In genomic region chr2:236607471-236608307, GRCh38 we compare ENCODE assay signal across 10 cellular contexts. TPM values are rescaled to one million over a fixed set of nuclear protein-coding genes. Genes with fewer than 3 reads are reported as not detected.
DNase-seq lines count a peak whose midpoint lies in the region; ATAC-seq and TF ChIP-seq lines count a peak whose summit lies in the region.
"Had no signal": no experiment of that assay in that cellular context is flagged by ENCODE, and none has a peak within 500 bp of the region (broad histone marks: within the 10 kb centered on the region; RNA-seq: fewer than 3 reads in every experiment).

No MANE protein-coding gene starts in this region.

- peaks cover 5% of the 10 kb centered on the region for H3K36me3 Mint-ChIP-seq in MCF 10A (ENCODE audit: insufficient read depth, unreplicated experiment)
- no peaks in the 10 kb centered on the region for H3K36me3 Mint-ChIP-seq in type B pancreatic cell
- no peaks in the 10 kb centered on the region for H3K36me3 Mint-ChIP-seq in T-helper 2 cell treated with Interferon-gamma antibody and Interleukin-4, amounts not matched to agents 5 μg/mL and 100 μg/mL, for 36 hours (ENCODE audit: low read depth)
- H3K36me3 Mint-ChIP-seq in glutamatergic neuron (ENCODE audit: unreplicated experiment): peaks cover 6% of the 10 kb centered on the region

- H3K27me3 ChIP-seq in mammary epithelial cell (ENCODE audit: insufficient read depth, low read length) (no peaks in the 10 kb centered on the region), left ventricle myocardium inferior (ENCODE audit: low read depth) (no peaks in the 10 kb centered on the region)

- H3K4me2 ChIP-seq in mammary epithelial cell (ENCODE audit: insufficient read depth, low read depth, low read length): no peak overlapping the region

- H3K9me3 ChIP-seq in mammary epithelial cell (replicated peaks; ENCODE audit: insufficient read depth, low read length): no peaks in the 10 kb centered on the region
- no peaks in the 10 kb centered on the region for H3K9me3 ChIP-seq in left ventricle myocardium inferior (replicated peaks)

- no peak overlapping the region for H3K9ac ChIP-seq in mammary epithelial cell (ENCODE audit: insufficient read depth, low read length)

- H3K27ac Mint-ChIP-seq in MCF 10A (ENCODE audit: low read depth, unreplicated experiment): no peak overlapping the region
- H3K27ac Mint-ChIP-seq in type B pancreatic cell: peak overlapping the region; percentile 94
- H3K27ac Mint-ChIP-seq in T-helper 2 cell treated with Interferon-gamma antibody and Interleukin-4, amounts not matched to agents 5 μg/mL and 100 μg/mL, for 36 hours: no peak overlapping the region
- no peak overlapping the region for H3K27ac Mint-ChIP-seq in glutamatergic neuron (ENCODE audit: unreplicated experiment)

- H4K20me1 ChIP-seq in mammary epithelial cell (ENCODE audit: insufficient read depth, low read length): no peaks in the 10 kb centered on the region

- H3K4me1 ChIP-seq in mammary epithelial cell (ENCODE audit: insufficient read depth, low read length) (no peaks in the 10 kb centered on the region), left ventricle myocardium inferior (peaks cover 11% of the 10 kb centered on the region)

- WGBS in mammary epithelial cell (ENCODE audit: low coverage, missing lambda C conversion rate): 72% methylated on average over 6 of the region's 9 CpGs

- H3K4me1 Mint-ChIP-seq in MCF 10A (ENCODE audit: insufficient read depth, unreplicated experiment) (peaks cover 5% of the 10 kb centered on the region), type B pancreatic cell (ENCODE audit: unreplicated experiment) (peaks cover 50% of the 10 kb centered on the region), glutamatergic neuron (ENCODE audit: low read depth, unreplicated experiment) (peaks cover 18% of the 10 kb centered on the region)
- H3K4me1 Mint-ChIP-seq in T-helper 2 cell treated with Interferon-gamma antibody and Interleukin-4, amounts not matched to agents 5 μg/mL and 100 μg/mL, for 36 hours (ENCODE audit: low read depth): no peaks in the 10 kb centered on the region

- H2AFZ ChIP-seq in mammary epithelial cell (ENCODE audit: low read depth, low read length): no peak overlapping the region

- peaks cover 27% of the 10 kb centered on the region for H3K27me3 Mint-ChIP-seq in MCF 10A (ENCODE audit: insufficient read depth, unreplicated experiment)
- peaks cover 4% of the 10 kb centered on the region for H3K27me3 Mint-ChIP-seq in type B pancreatic cell
- peaks cover 4% of the 10 kb centered on the region for H3K27me3 Mint-ChIP-seq in T-helper 2 cell treated with Interferon-gamma antibody and Interleukin-4, amounts not matched to agents 5 μg/mL and 100 μg/mL, for 36 hours (ENCODE audit: low read depth)
- peaks cover 2% of the 10 kb centered on the region for H3K27me3 Mint-ChIP-seq in glutamatergic neuron (ENCODE audit: unreplicated experiment)

- no peaks in the 10 kb centered on the region for H3K79me2 ChIP-seq in mammary epithelial cell (ENCODE audit: insufficient read depth, low read length)

- no peaks in the 10 kb centered on the region for H3K36me3 ChIP-seq in mammary epithelial cell (ENCODE audit: insufficient read depth, low read length)
- H3K36me3 ChIP-seq in left ventricle myocardium inferior: no peaks in the 10 kb centered on the region

- dilution Hi-C loops in mammary epithelial cell (cut with HindIII; ENCODE audit: low sequenced_read_pairs): no loop called here

- ATAC-seq in HG03139 (IDR thresholded peaks at IDR 0.05; ENCODE audit: unreplicated experiment): no peak

- POLR2A ChIA-PET in MCF 10A (lab: Yijun Ruan, JAX): no interaction called here

- peak in 1 of 2 donors; percentile 15 for TF ChIP-seq CTCF in mammary epithelial cell (conservative IDR thresholded peaks at IDR 0.05 in 1 of 2, IDR thresholded peaks at IDR 0.05 in 1 of 2; ENCODE audit: extremely low read depth in 1 of 2, insufficient read depth in 1 of 2, low read depth in 1 of 2, low read length in 2 of 2)
- TF ChIP-seq CTCF in MCF 10A (IDR thresholded peaks at IDR 0.05; ENCODE audit: unreplicated experiment): no peak
- TF ChIP-seq CTCF in left ventricle myocardium inferior (IDR thresholded peaks at IDR 0.05; ENCODE audit: borderline replicate concordance): peak; percentile 16
- peak; percentile 55 for TF ChIP-seq CTCF in type B pancreatic cell (conservative IDR thresholded peaks at IDR 0.05)
- TF ChIP-seq CTCF in glutamatergic neuron (IDR thresholded peaks at IDR 0.05; ENCODE audit: partially characterized antibody, unreplicated experiment): no peak

- no peak overlapping the region for H3K4me3 ChIP-seq in mammary epithelial cell (replicated peaks in 1 of 3; ENCODE audit: insufficient read depth in 1 of 3, low read depth in 2 of 3, low read length in 3 of 3)
- no peak overlapping the region for H3K4me3 ChIP-seq in left ventricle myocardium inferior

- CTCF ChIA-PET in mammary epithelial cell (lab: Charles Lee; ENCODE audit: low non-redundant PET) (no interaction called here), MCF 10A (lab: Yijun Ruan, JAX) (no interaction called here)

- H3K4me3 Mint-ChIP-seq in MCF 10A (ENCODE audit: unreplicated experiment) (no peak overlapping the region), type B pancreatic cell (peak overlapping the region; percentile 57), glutamatergic neuron (ENCODE audit: unreplicated experiment) (no peak overlapping the region)
- H3K4me3 Mint-ChIP-seq in T-helper 2 cell treated with Interferon-gamma antibody and Interleukin-4, amounts not matched to agents 5 μg/mL and 100 μg/mL, for 36 hours: no peak overlapping the region

- intact Hi-C loops in mammary epithelial cell (cut with micrococcal nuclease) (no loop called here), MCF 10A (cut with micrococcal nuclease) (no loop called here), left ventricle myocardium inferior (cut with micrococcal nuclease) (no loop called here)

- BruUV-seq in mammary epithelial cell (replicated peaks; lab: Mats Ljungman, UMichigan) (no TSS peak), MCF 10A (replicated peaks; lab: Mats Ljungman, UMichigan) (no TSS peak)

- in situ Hi-C loops in mammary epithelial cell (cut with MboI; ENCODE audit: low sequenced_read_pairs in 2 of 2): no loop called here

- H3K9me3 Mint-ChIP-seq in MCF 10A (ENCODE audit: unreplicated experiment): no peaks in the 10 kb centered on the region
- H3K9me3 Mint-ChIP-seq in type B pancreatic cell: peaks cover 7% of the 10 kb centered on the region
- no peaks in the 10 kb centered on the region for H3K9me3 Mint-ChIP-seq in T-helper 2 cell treated with Interferon-gamma antibody and Interleukin-4, amounts not matched to agents 5 μg/mL and 100 μg/mL, for 36 hours
- H3K9me3 Mint-ChIP-seq in glutamatergic neuron (ENCODE audit: unreplicated experiment): peaks cover 7% of the 10 kb centered on the region

- DNase-seq in mammary epithelial cell: peak; percentile 61
- DNase-seq in MCF 10A (ENCODE audit: unreplicated experiment): no peak
- peak; percentile 47 for DNase-seq in SKM-1 (lab: John Stamatoyannopoulos, UW; ENCODE audit: unreplicated experiment)
- no peak for DNase-seq in left ventricle myocardium inferior
- DNase-seq in type B pancreatic cell (ENCODE audit: extremely low spot score, unreplicated experiment): no peak
- DNase-seq in T-helper 2 cell treated with Interferon-gamma antibody and Interleukin-4, amounts not matched to agents 5 μg/mL and 100 μg/mL, for 36 hours (ENCODE audit: low spot score): no peak
- no peak for DNase-seq in glutamatergic neuron
- DNase-seq: activated CD4-positive, alpha-beta T cell treated with anti-CD3 and anti-CD28 coated beads, Interleukin-2, amount 50 U/mL, for 4 hours; NK-92 treated with Interleukin-12 subunit alpha and Interleukin-12 subunit beta, amount 100 ng/mL, for 24 hours had no signal

- H3K27ac ChIP-seq in mammary epithelial cell (ENCODE audit: insufficient read depth, low read depth, low read length): no peak overlapping the region
- no peak overlapping the region for H3K27ac ChIP-seq in left ventricle myocardium inferior (replicated peaks)

RNA-seq across cellular contexts. Expression of gene ACKR3, which starts 38.1 kb away (rescaled TPM):
- 10 to 100 TPM in 1 of 2 donors, 1 to 10 TPM in 1; 1.8 to 79.0 TPM for total RNA-seq in mammary epithelial cell
- 15.3 TPM for polyA plus RNA-seq in mammary epithelial cell
- polyA minus RNA-seq in mammary epithelial cell: not detected
- 0.29 and 0.61 TPM in 2 replicates for total RNA-seq in MCF 10A (2022)
- total RNA-seq in left ventricle myocardium inferior: 39.3 TPM
- total RNA-seq in type B pancreatic cell (ENCODE audit: low replicate concordance): 43.6 and 44.6 TPM in 2 replicates
- total RNA-seq in glutamatergic neuron (ENCODE audit: unreplicated experiment): 1.2 TPM

Comparison
In these comparisons a context has a peak if more than half of its experiments do, and no peak if none do; other contexts are left out.
1. DNase-seq: peak in mammary epithelial cell (single experiment) and SKM-1 (single experiment); none in MCF 10A (single experiment), left ventricle myocardium inferior (single experiment), type B pancreatic cell (single experiment), T-helper 2 cell treated with Interferon-gamma antibody and Interleukin-4, amounts not matched to agents 5 μg/mL and 100 μg/mL, for 36 hours (single experiment) and glutamatergic neuron (single experiment).
2. CTCF ChIP-seq: peak in left ventricle myocardium inferior (single experiment) and type B pancreatic cell (single experiment); none in MCF 10A (single experiment) and glutamatergic neuron (single experiment).